Comparison of ENCODE assay signal across 8 cellular contexts in the genomic region with DNA sequence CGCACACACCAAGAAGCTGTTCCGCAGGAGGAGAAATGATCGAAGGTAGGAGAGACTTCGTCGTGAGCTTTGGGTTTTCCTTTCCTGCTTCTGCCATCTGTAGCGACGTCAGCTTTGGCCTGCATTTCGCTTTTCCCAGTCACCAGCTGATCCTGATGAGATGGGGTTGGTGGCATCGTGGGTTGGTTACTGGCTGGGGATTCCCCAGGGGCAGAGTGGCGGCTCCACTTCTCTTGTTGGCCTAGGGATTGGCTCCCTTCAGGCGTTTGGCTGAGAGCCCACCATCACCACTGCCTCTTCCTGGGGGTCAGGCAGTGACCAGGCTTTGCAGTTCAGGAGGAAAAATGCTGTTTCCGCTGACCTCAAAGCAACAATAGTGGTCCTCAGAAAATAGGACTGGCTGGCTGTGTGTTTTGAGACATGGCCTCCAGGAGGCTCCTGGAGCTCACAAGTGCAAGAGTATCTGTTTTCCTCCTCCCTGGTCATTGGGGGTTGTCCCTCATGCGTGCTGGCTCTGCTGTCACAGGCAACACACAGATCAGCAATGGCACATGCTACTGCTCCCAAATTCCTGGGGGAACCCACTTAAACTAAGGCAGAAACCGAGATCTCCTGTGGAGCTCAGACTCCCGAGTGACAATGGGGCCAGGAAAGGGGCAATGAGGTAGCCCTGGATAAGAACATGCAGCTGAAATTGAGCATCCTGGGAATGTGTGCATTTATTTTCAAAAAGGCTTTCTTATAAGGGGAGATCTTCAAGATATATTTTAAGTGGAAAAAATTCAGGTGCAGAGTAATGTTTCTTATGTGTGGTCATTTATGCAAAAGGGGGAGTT.
DNase-seq lines count a peak whose midpoint lies in the region; ATAC-seq and TF ChIP-seq lines count a peak whose summit lies in the region.

No MANE protein-coding gene starts in this region.

- no peaks in the 10 kb centered on the region for H3K4me1 Mint-ChIP-seq in CD4-positive, CD25-positive, alpha-beta regulatory T cell
- H3K4me1 Mint-ChIP-seq in endothelial cell (ENCODE audit: unreplicated experiment) = peaks cover 78% of the 10 kb centered on the region

- DNase-seq in CD4-positive, CD25-positive, alpha-beta regulatory T cell = peak in 2 of 3 donors; percentile 2 to 40
- peak; percentile 44 for DNase-seq in GM19238 (ENCODE audit: insufficient read length, low spot score)
- peak in 1 of 2 experiments; percentile 10 for DNase-seq in PC-9
- peak; percentile 33 for DNase-seq in endothelial cell (ENCODE audit: low spot score)
- DNase-seq in midbrain (lab: John Stamatoyannopoulos, UW) = peak; percentile 39

- intact Hi-C loops in PC-9 (cut with micrococcal nuclease; ENCODE audit: unreplicated experiment) = loop anchor here (10.0 kb wide), 1 partner anchor 203 kb away; no protein-coding TSS in a partner anchor

- H3K4me3 ChIP-seq in CD4-positive, CD25-positive, alpha-beta regulatory T cell (ENCODE audit: low read depth, low read length) = no peak overlapping the region
- H3K4me3 ChIP-seq in PC-9 = no peak overlapping the region

- no peaks in the 10 kb centered on the region for H3K79me2 ChIP-seq in PC-9 (ENCODE audit: low read depth)

- no peaks in the 10 kb centered on the region for H4K20me1 ChIP-seq in PC-9 (ENCODE audit: insufficient read depth)

- no peaks in the 10 kb centered on the region for H3K9me3 ChIP-seq in CD4-positive, CD25-positive, alpha-beta regulatory T cell (ENCODE audit: control insufficient read depth in 2 of 2, low read length in 2 of 2)
- H3K9me3 ChIP-seq in PC-9 (ENCODE audit: insufficient read depth, low read depth) = no peaks in the 10 kb centered on the region

- no peaks in the 10 kb centered on the region for H3F3A ChIP-seq in PC-9 (ENCODE audit: insufficient read depth, low read depth)

- TF ChIP-seq CTCF in PC-9 (conservative IDR thresholded peaks at IDR 0.05) (peak; percentile 64), endothelial cell (IDR thresholded peaks at IDR 0.05; ENCODE audit: unreplicated experiment) (no peak)

- H3K4me2 ChIP-seq in PC-9 = no peak overlapping the region

- POLR2A ChIA-PET in PC-9 (lab: Charles Lee; ENCODE audit: unreplicated experiment) = no interaction called here

- H3K27ac ChIP-seq in CD4-positive, CD25-positive, alpha-beta regulatory T cell (ENCODE audit: insufficient read depth, low read length, poor library complexity, severe bottlenecking) = no peak overlapping the region
- no peak overlapping the region for H3K27ac ChIP-seq in PC-9

- no peak overlapping the region for H3K27ac Mint-ChIP-seq in CD4-positive, CD25-positive, alpha-beta regulatory T cell
- no peak overlapping the region for H3K27ac Mint-ChIP-seq in endothelial cell (ENCODE audit: unreplicated experiment)

- no peaks in the 10 kb centered on the region for H3K27me3 ChIP-seq in CD4-positive, CD25-positive, alpha-beta regulatory T cell (ENCODE audit: control insufficient read depth, insufficient read depth, low read length)
- no peaks in the 10 kb centered on the region for H3K27me3 ChIP-seq in PC-9 (ENCODE audit: insufficient read depth, low read depth)

- no TSS peak for BruUV-seq in PC-9 (replicated peaks; lab: Mats Ljungman, UMichigan)

- CTCF ChIA-PET in PC-9 (lab: Charles Lee) = no interaction called here

- no peaks in the 10 kb centered on the region for H3K9me3 Mint-ChIP-seq in CD4-positive, CD25-positive, alpha-beta regulatory T cell
- no peaks in the 10 kb centered on the region for H3K9me3 Mint-ChIP-seq in endothelial cell (ENCODE audit: unreplicated experiment)

- H3K36me3 Mint-ChIP-seq in CD4-positive, CD25-positive, alpha-beta regulatory T cell = no peaks in the 10 kb centered on the region
- peaks cover 17% of the 10 kb centered on the region for H3K36me3 Mint-ChIP-seq in endothelial cell (ENCODE audit: low read depth, unreplicated experiment)

- no peaks in the 10 kb centered on the region for H3K9me2 ChIP-seq in PC-9 (ENCODE audit: insufficient read depth)

- H2AFZ ChIP-seq in PC-9 = no peak overlapping the region

- no peaks in the 10 kb centered on the region for H3K27me3 Mint-ChIP-seq in CD4-positive, CD25-positive, alpha-beta regulatory T cell
- peaks cover 10% of the 10 kb centered on the region for H3K27me3 Mint-ChIP-seq in endothelial cell (ENCODE audit: unreplicated experiment)

- no peak for ATAC-seq in CD4-positive, CD25-positive, alpha-beta regulatory T cell (ENCODE audit: low read depth in 2 of 2)
- ATAC-seq in GM21619 (IDR thresholded peaks at IDR 0.05; ENCODE audit: unreplicated experiment) = no peak
- ATAC-seq in HG03342 (IDR thresholded peaks at IDR 0.05; ENCODE audit: unreplicated experiment) = no peak
- ATAC-seq in HG03175 (IDR thresholded peaks at IDR 0.05; ENCODE audit: unreplicated experiment) = no peak

- H3K4me1 ChIP-seq in CD4-positive, CD25-positive, alpha-beta regulatory T cell (ENCODE audit: control insufficient read depth, insufficient read depth, low read length, poor library complexity, severe bottlenecking) = no peaks in the 10 kb centered on the region
- H3K4me1 ChIP-seq in PC-9 (replicated peaks; ENCODE audit: insufficient read depth) = no peaks in the 10 kb centered on the region

- no peaks in the 10 kb centered on the region for H3K36me3 ChIP-seq in CD4-positive, CD25-positive, alpha-beta regulatory T cell (ENCODE audit: control insufficient read depth, insufficient read depth, low read length)
- H3K36me3 ChIP-seq in PC-9 (ENCODE audit: low read depth) = no peaks in the 10 kb centered on the region

- H3K4me3 Mint-ChIP-seq in CD4-positive, CD25-positive, alpha-beta regulatory T cell = no peak overlapping the region
- no peak overlapping the region for H3K4me3 Mint-ChIP-seq in endothelial cell (ENCODE audit: unreplicated experiment)
